ENCODE assay signal across 8 cellular contexts in the genomic region with DNA sequence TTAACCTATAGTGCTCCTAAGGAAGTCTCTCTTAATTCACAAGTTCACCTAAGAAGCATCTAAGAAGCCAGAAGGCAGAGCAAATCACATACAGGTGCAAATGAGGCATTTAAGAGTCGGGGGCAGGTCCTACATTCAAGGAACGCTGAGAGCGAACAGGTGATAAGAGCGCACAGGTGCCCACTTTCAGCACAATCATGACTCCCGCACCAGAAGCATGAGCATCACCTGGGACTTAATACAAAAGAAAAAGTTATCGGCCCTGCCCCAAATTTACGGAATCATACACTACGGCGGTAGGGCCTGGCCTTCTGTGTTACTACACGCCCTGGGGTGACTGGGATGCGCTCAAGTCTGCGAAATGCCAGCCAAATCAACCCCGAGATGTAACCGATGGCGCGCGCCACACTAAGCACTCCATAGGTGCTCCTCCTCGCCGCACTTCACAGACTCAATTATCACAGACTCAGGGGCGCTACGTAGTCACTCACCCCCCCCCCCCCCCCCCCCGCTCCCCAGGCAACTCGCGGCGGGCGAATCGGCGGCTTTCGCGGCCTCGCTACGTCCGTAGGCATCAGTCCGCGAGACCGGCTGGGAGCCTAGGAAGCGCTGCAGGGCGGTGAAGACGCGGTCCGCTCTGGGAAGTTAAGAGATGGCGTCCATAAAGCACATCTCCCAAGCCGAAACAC. TPM values are rescaled to one million over a fixed set of nuclear protein-coding genes. Genes with fewer than 3 reads are reported as not detected.
DNase-seq lines count a peak whose midpoint lies in the region; ATAC-seq lines count a peak whose summit lies in the region.

No MANE protein-coding gene starts in this region.

- no peak overlapping the region for H2BK5ac ChIP-seq in mesenchymal stem cell (ENCODE audit: low read depth, low read length, poor library complexity, severe bottlenecking)

- H3K4me3 ChIP-seq in mesenchymal stem cell (ENCODE audit: insufficient read depth in 1 of 2, low read depth in 1 of 2, low read length in 2 of 2): peak overlapping the region; percentile 85 to 98

- no peaks in the 10 kb centered on the region for H3K27me3 Mint-ChIP-seq in activated CD4-positive, alpha-beta memory T cell treated with anti-CD3 and anti-CD28 coated beads for 36 hours

- no peak overlapping the region for H2AK5ac ChIP-seq in mesenchymal stem cell (ENCODE audit: low read length, severe bottlenecking)

- no peaks in the 10 kb centered on the region for H3K27me3 ChIP-seq in mesenchymal stem cell (ENCODE audit: control insufficient read depth in 1 of 2, insufficient read depth in 1 of 2, low read length in 2 of 2)

- H4K8ac ChIP-seq in mesenchymal stem cell (ENCODE audit: low read length): peak overlapping the region; percentile 1

- intact Hi-C loops in activated CD4-positive, alpha-beta memory T cell treated with anti-CD3 and anti-CD28 coated beads for 36 hours (cut with micrococcal nuclease): loop anchor here (5.0 kb wide), 3 partner anchors 124 to 1654 kb away; partner anchors contain the start of gene EIF1B

- no peaks in the 10 kb centered on the region for H3K9me3 Mint-ChIP-seq in activated CD4-positive, alpha-beta memory T cell treated with anti-CD3 and anti-CD28 coated beads for 36 hours

- 1% methylated on average over 42 of the region's 43 CpGs for WGBS in mesenchymal stem cell

- peak; percentile 21 for ATAC-seq in HG02943 (IDR thresholded peaks at IDR 0.05; ENCODE audit: low read depth, unreplicated experiment)

- POLR2A ChIA-PET in activated CD4-positive, alpha-beta memory T cell treated with anti-CD3 and anti-CD28 coated beads for 36 hours (lab: Charles Lee): interaction anchor here (1.4 to 1.7 kb wide), 2 partner anchors 53 to 60 kb away, joined by 4 to 8 read pairs; no protein-coding TSS in a partner anchor

- H3K18ac ChIP-seq in mesenchymal stem cell (ENCODE audit: low read depth in 1 of 2, low read length in 2 of 2): no peak overlapping the region

- H3K9ac ChIP-seq in mesenchymal stem cell (ENCODE audit: low read length): peak overlapping the region; percentile 99

- H3K4me1 ChIP-seq in mesenchymal stem cell (ENCODE audit: control insufficient read depth, insufficient read depth, low read depth, low read length): peaks cover 3% of the 10 kb centered on the region

- H2BK120ac ChIP-seq in mesenchymal stem cell (ENCODE audit: low read depth, low read length): no peak overlapping the region

- peak overlapping the region in 1 of 2 experiments; percentile 27 for H3K23ac ChIP-seq in mesenchymal stem cell (ENCODE audit: low read length in 2 of 2)

- peak overlapping the region; percentile 72 for H3K4me2 ChIP-seq in mesenchymal stem cell (ENCODE audit: low read length, poor library complexity, severe bottlenecking)

- DNase-seq in NCI-H1436 (lab: John Stamatoyannopoulos, UW): peak; percentile 11
- DNase-seq in NCI-H1436 treated with DMSO at 0.1 percent for 48 hours (lab: John Stamatoyannopoulos, UW): no peak
- DNase-seq in NCI-H2227 (lab: John Stamatoyannopoulos, UW; ENCODE audit: unreplicated experiment): peak; percentile 75
- DNase-seq in activated CD4-positive, alpha-beta memory T cell treated with anti-CD3 and anti-CD28 coated beads for 36 hours: peak; percentile 68
- DNase-seq in effector CD8-positive, alpha-beta T cell (lab: John Stamatoyannopoulos, UW): peak; percentile 51
- DNase-seq in mesenchymal stem cell: peak; percentile 83
- DNase-seq in stimulated activated CD4-positive, alpha-beta T cell treated with anti-CD3 and anti-CD28 coated beads, TNF-alpha, amount 100 ng/mL, for 48 hours (ENCODE audit: low read depth in 3 of 3): peak; percentile 24 to 29 (median 26)

- no peaks in the 10 kb centered on the region for H3K36me3 Mint-ChIP-seq in activated CD4-positive, alpha-beta memory T cell treated with anti-CD3 and anti-CD28 coated beads for 36 hours

- H3K4ac ChIP-seq in mesenchymal stem cell (ENCODE audit: low read depth in 1 of 2, low read length in 2 of 2): no peak overlapping the region

- CTCF ChIA-PET in activated CD4-positive, alpha-beta memory T cell treated with anti-CD3 and anti-CD28 coated beads for 36 hours (lab: Charles Lee): interaction anchor here (1.1 to 1.7 kb wide), 3 partner anchors 49 to 147 kb away, joined by 3 to 9 read pairs (median 4); no protein-coding TSS in a partner anchor

- H2AFZ ChIP-seq in mesenchymal stem cell (ENCODE audit: low read depth, low read length): peak overlapping the region; percentile 85

- H3K79me1 ChIP-seq in mesenchymal stem cell (replicated peaks; ENCODE audit: low read length, poor library complexity, severe bottlenecking): peaks cover 17% of the 10 kb centered on the region

- peak overlapping the region; percentile 59 for H3K27ac ChIP-seq in mesenchymal stem cell (ENCODE audit: low read length, poor library complexity, severe bottlenecking)

- no peak overlapping the region for H2BK15ac ChIP-seq in mesenchymal stem cell (ENCODE audit: low read depth, poor library complexity, severe bottlenecking)

- H3K36me3 ChIP-seq in mesenchymal stem cell (ENCODE audit: control insufficient read depth in 1 of 2, insufficient read depth in 2 of 2, low read depth in 1 of 2, low read length in 2 of 2): no peaks in the 10 kb centered on the region

- peak overlapping the region; percentile 90 for H3K4me3 Mint-ChIP-seq in activated CD4-positive, alpha-beta memory T cell treated with anti-CD3 and anti-CD28 coated beads for 36 hours

- H2BK12ac ChIP-seq in mesenchymal stem cell (ENCODE audit: low read length in 2 of 2): no peak overlapping the region

- peak overlapping the region; percentile 80 for H3K27ac Mint-ChIP-seq in activated CD4-positive, alpha-beta memory T cell treated with anti-CD3 and anti-CD28 coated beads for 36 hours

- H3K14ac ChIP-seq in mesenchymal stem cell (ENCODE audit: low read length in 2 of 2): peak overlapping the region in 1 of 2 experiments; percentile 21

- no peak overlapping the region for H4K91ac ChIP-seq in mesenchymal stem cell (ENCODE audit: low read length)

- peaks cover 17% of the 10 kb centered on the region for H3K4me1 Mint-ChIP-seq in activated CD4-positive, alpha-beta memory T cell treated with anti-CD3 and anti-CD28 coated beads for 36 hours (ENCODE audit: low read depth)

- no peaks in the 10 kb centered on the region for H3K9me3 ChIP-seq in mesenchymal stem cell (ENCODE audit: control insufficient read depth, low read length)

RNA-seq across cellular contexts. Expression of gene ULK4, which starts 0.7 kb away (rescaled TPM):
- total RNA-seq in activated CD4-positive, alpha-beta memory T cell treated with anti-CD3 and anti-CD28 coated beads for 36 hours: 10 to 100 TPM in 1 of 2 experiments, 1 to 10 TPM in 1; 9.5 to 10.8 TPM
- polyA plus RNA-seq in mesenchymal stem cell (2013, experiment 1 of 2): 1.8 TPM
- polyA plus RNA-seq in mesenchymal stem cell (2013, experiment 2 of 2): 2.2 TPM
